In the genomic region with DNA sequence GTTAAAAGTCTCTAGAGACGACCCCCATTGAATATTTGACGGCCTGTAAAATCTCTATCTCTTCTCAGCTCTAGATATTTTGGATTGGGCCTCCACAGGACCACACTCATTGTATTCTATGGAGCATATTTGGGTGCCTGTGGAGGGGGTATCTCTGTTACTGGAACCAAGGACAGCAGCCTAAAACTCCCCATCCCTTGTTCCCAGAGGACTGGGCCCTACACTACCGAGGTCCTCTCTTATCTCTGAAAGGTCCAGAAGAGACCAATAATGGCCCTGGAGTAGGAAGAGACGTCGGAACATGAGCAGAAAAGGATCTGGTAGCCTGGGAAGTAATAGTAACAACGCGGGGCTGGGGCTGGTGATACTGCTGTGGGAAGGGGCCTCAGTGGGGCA, we compare ENCODE assay signal across 8 cellular contexts. TPM values are rescaled to one million over a fixed set of nuclear protein-coding genes. Genes with fewer than 3 reads are reported as not detected.
DNase-seq lines count a peak whose midpoint lies in the region; ATAC-seq and TF ChIP-seq lines count a peak whose summit lies in the region.

No MANE protein-coding gene starts in this region.

- ATAC-seq in WTC11: peak; percentile 6
- no peak for ATAC-seq in stimulated activated memory B cell treated with anti-CD40 and anti-IgM and Interleukin-4, amounts not matched to agents 10 μg/mL and 1 μg/mL and 100 μg/mL, for 72 hours
- ATAC-seq in HG03565 (IDR thresholded peaks at IDR 0.05; ENCODE audit: unreplicated experiment): no peak

- no peak overlapping the region for H2BK5ac ChIP-seq in H9 (ENCODE audit: insufficient read length, low read length)

- POLR2A ChIA-PET in WTC11 (lab: Charles Lee): interaction anchor here (0.5 to 2.2 kb wide), 13 partner anchors 11 to 192 kb away, joined by 3 to 7 read pairs (median 4); partner anchors contain the start of genes MIAT and TPST2

- H3K27me3 Mint-ChIP-seq in H9 (ENCODE audit: low read depth) (no peaks in the 10 kb centered on the region), WTC11 (ENCODE audit: low read depth) (no peaks in the 10 kb centered on the region)
- no peaks in the 10 kb centered on the region for H3K27me3 Mint-ChIP-seq in stimulated activated memory B cell treated with anti-CD40 and anti-IgM and Interleukin-4, amounts not matched to agents 10 μg/mL and 1 μg/mL and 100 μg/mL, for 72 hours

- WGBS in H9 (ENCODE audit: extremely low coverage, insufficient read length, low lambda C conversion rate): no CpG with 5 or more reads among the region's 7 CpGs
- 16% methylated on average over 7 of the region's 7 CpGs for WGBS in hepatocyte (ENCODE audit: low lambda C conversion rate, missing lambda C conversion rate)

- H2AFZ ChIP-seq in H9 (ENCODE audit: low read length) (no peak overlapping the region), hepatocyte (peak overlapping the region; percentile 86)

- peak overlapping the region; percentile 94 for H3K4me2 ChIP-seq in H9 (ENCODE audit: insufficient read depth, insufficient read length, low read length)
- H3K4me2 ChIP-seq in hepatocyte: peak overlapping the region; percentile 79

- CTCF ChIA-PET in WTC11 (lab: Charles Lee): interaction anchor here (0.6 to 4.8 kb wide), 13 partner anchors 19 to 198 kb away, joined by 3 to 17 read pairs (median 3); partner anchors contain the start of gene TFIP11

- TF ChIP-seq CTCF in H9 (conservative IDR thresholded peaks at IDR 0.05) (no peak), WTC11 (IDR thresholded peaks at IDR 0.05) (no peak), hepatocyte (IDR thresholded peaks at IDR 0.05; ENCODE audit: poor library complexity) (no peak)

- H3K27ac Mint-ChIP-seq in H9: peak overlapping the region; percentile 99 to 100 (median 100)
- H3K27ac Mint-ChIP-seq in WTC11: peak overlapping the region; percentile 94
- H3K27ac Mint-ChIP-seq in stimulated activated memory B cell treated with anti-CD40 and anti-IgM and Interleukin-4, amounts not matched to agents 10 μg/mL and 1 μg/mL and 100 μg/mL, for 72 hours: peak overlapping the region; percentile 98

- H4K91ac ChIP-seq in H9 (ENCODE audit: insufficient read length, low read depth, low read length): no peak overlapping the region

- no peak overlapping the region for H4K5ac ChIP-seq in H9 (ENCODE audit: insufficient read length, low read depth, low read length)

- H3K9me2 ChIP-seq in hepatocyte (replicated peaks; ENCODE audit: insufficient read depth): no peaks in the 10 kb centered on the region

- peak overlapping the region; percentile 86 for H3K14ac ChIP-seq in H9 (ENCODE audit: insufficient read depth, low read length)

- no peak overlapping the region for H2BK20ac ChIP-seq in H9 (ENCODE audit: low read depth, low read length, poor library complexity, severe bottlenecking)

- no peak for DNase-seq in H9
- no peak for DNase-seq in WTC11 (ENCODE audit: low spot score)
- no peak for DNase-seq in hepatocyte (ENCODE audit: low spot score)
- no peak for DNase-seq in NCI-H1048 (lab: John Stamatoyannopoulos, UW)
- DNase-seq in DMS53 (lab: John Stamatoyannopoulos, UW): no peak
- DNase-seq in HuH-7 (ENCODE audit: low spot score): no peak

- peaks cover 3% of the 10 kb centered on the region; the same call in 1 of the 2 replicates for H3K79me2 ChIP-seq in H9 (ENCODE audit: insufficient read depth, low read length)
- peaks cover 56% of the 10 kb centered on the region for H3K79me2 ChIP-seq in hepatocyte

- no peaks in the 10 kb centered on the region; a peak in 1 of 5 replicates for H3K9me3 Mint-ChIP-seq in H9
- no peaks in the 10 kb centered on the region for H3K9me3 Mint-ChIP-seq in WTC11
- no peaks in the 10 kb centered on the region for H3K9me3 Mint-ChIP-seq in stimulated activated memory B cell treated with anti-CD40 and anti-IgM and Interleukin-4, amounts not matched to agents 10 μg/mL and 1 μg/mL and 100 μg/mL, for 72 hours

- H4K20me1 ChIP-seq in H9 (ENCODE audit: control insufficient read depth, insufficient read depth, insufficient read length) (no peaks in the 10 kb centered on the region), hepatocyte (ENCODE audit: insufficient read depth, poor library complexity, severe bottlenecking) (no peaks in the 10 kb centered on the region)

- H3K4me3 Mint-ChIP-seq in H9: peak overlapping the region; percentile 96 to 98
- peak overlapping the region; percentile 89 for H3K4me3 Mint-ChIP-seq in WTC11
- H3K4me3 Mint-ChIP-seq in stimulated activated memory B cell treated with anti-CD40 and anti-IgM and Interleukin-4, amounts not matched to agents 10 μg/mL and 1 μg/mL and 100 μg/mL, for 72 hours: peak overlapping the region; percentile 90

- H3K56ac ChIP-seq in H9 (ENCODE audit: insufficient read length, low read depth, low read length): no peak overlapping the region

- H3K4me1 ChIP-seq in H9 (ENCODE audit: insufficient read depth, low read length) (no peaks in the 10 kb centered on the region; the same call in 1 of the 2 replicates), hepatocyte (ENCODE audit: insufficient read depth) (peaks cover 29% of the 10 kb centered on the region)

- no peak overlapping the region for H3K23ac ChIP-seq in H9 (ENCODE audit: insufficient read length, low read depth, low read length)

- H3K4me3 ChIP-seq in hepatocyte: peak overlapping the region; percentile 91

- H3K27me3 ChIP-seq in H9 (ENCODE audit: insufficient read depth, low read length) (no peaks in the 10 kb centered on the region), hepatocyte (no peaks in the 10 kb centered on the region)

- H3K36me3 Mint-ChIP-seq in H9 (ENCODE audit: insufficient read depth in 1 of 3, low read depth in 3 of 3): peaks cover 1 to 28% (median 24%) of the 10 kb centered on the region in 3 experiments; a peak in 6 of 7 replicates
- peaks cover 24% of the 10 kb centered on the region for H3K36me3 Mint-ChIP-seq in WTC11
- peaks cover 7% of the 10 kb centered on the region for H3K36me3 Mint-ChIP-seq in stimulated activated memory B cell treated with anti-CD40 and anti-IgM and Interleukin-4, amounts not matched to agents 10 μg/mL and 1 μg/mL and 100 μg/mL, for 72 hours

- H3T11ph ChIP-seq in H9 (ENCODE audit: low read length): no peak overlapping the region

- H3K9ac ChIP-seq in H9 (ENCODE audit: extremely low read depth, insufficient read length, low read length): peak overlapping the region; percentile 87

- no peak overlapping the region for H2AK5ac ChIP-seq in H9 (ENCODE audit: insufficient read length, low read length)

- H3K36me3 ChIP-seq in hepatocyte (replicated peaks; ENCODE audit: insufficient read depth, low read depth): no peaks in the 10 kb centered on the region

- H3K4me1 Mint-ChIP-seq in H9 (peaks cover 43 to 44% of the 10 kb centered on the region in 2 experiments), WTC11 (peaks cover 45% of the 10 kb centered on the region)
- peaks cover 68% of the 10 kb centered on the region for H3K4me1 Mint-ChIP-seq in stimulated activated memory B cell treated with anti-CD40 and anti-IgM and Interleukin-4, amounts not matched to agents 10 μg/mL and 1 μg/mL and 100 μg/mL, for 72 hours

- H2BK120ac ChIP-seq in H9 (ENCODE audit: low read depth, low read length, poor library complexity, severe bottlenecking): no peak overlapping the region

- H3K4ac ChIP-seq in H9 (ENCODE audit: low read depth, low read length): no peak overlapping the region

- H2BK15ac ChIP-seq in H9 (ENCODE audit: low read depth, low read length): no peak overlapping the region

- peak overlapping the region; percentile 52 for H3K18ac ChIP-seq in H9 (ENCODE audit: insufficient read length, low read depth, low read length)

- H4K8ac ChIP-seq in H9 (replicated peaks; ENCODE audit: insufficient read length, low read depth, low read length): no peak overlapping the region

- no peaks in the 10 kb centered on the region for H3K23me2 ChIP-seq in H9 (ENCODE audit: insufficient read length, low read depth, low read length, poor library complexity, severe bottlenecking)

- H3K27ac ChIP-seq in H9 (ENCODE audit: insufficient read length, low read depth, low read length) (no peak overlapping the region), hepatocyte (peak overlapping the region; percentile 99)

- no peaks in the 10 kb centered on the region for H3K9me3 ChIP-seq in H9 (ENCODE audit: control insufficient read depth, low read depth, low read length)
- H3K9me3 ChIP-seq in hepatocyte (ENCODE audit: low read depth): no peaks in the 10 kb centered on the region

- peaks cover 10% of the 10 kb centered on the region for H3K79me1 ChIP-seq in H9 (ENCODE audit: insufficient read depth, low read depth, low read length, poor library complexity, severe bottlenecking)

- no peak overlapping the region for H2BK12ac ChIP-seq in H9 (ENCODE audit: insufficient read length, low read depth, low read length)

TF ChIP-seq in WTC11, 78 proteins besides CTCF, POLR2A, EP300 and RAD21 (continues in another document):
- TF ChIP-seq ATF6 (CRISPR knock-in tag; IDR thresholded peaks at IDR 0.05) (no peak), PRRX2 (CRISPR knock-in tag; IDR thresholded peaks at IDR 0.05) (no peak), ELF4 (CRISPR knock-in tag; IDR thresholded peaks at IDR 0.05; ENCODE audit: low read depth) (no peak)

RNA-seq across cellular contexts. Expression of gene HPS4, which starts 0.5 kb away (rescaled TPM):
- 24.4 and 26.2 TPM in 2 replicates for total RNA-seq in H9 (2021)
- 41.1 to 48.1 TPM (median 42.7 TPM) in 3 replicates for total RNA-seq in WTC11 (2021)
- 20.5 and 36.7 TPM in 2 replicates for total RNA-seq in hepatocyte
- polyA plus RNA-seq in hepatocyte: 20.2 and 28.5 TPM in 2 replicates

RNA-seq across cellular contexts. Expression of gene SRRD, which starts 0.6 kb away (rescaled TPM):
- total RNA-seq in H9 (2021) (32.2 and 36.0 TPM in 2 replicates), WTC11 (2021) (20.0 to 25.1 TPM (median 22.9 TPM) in 3 replicates), hepatocyte (26.4 and 31.2 TPM in 2 replicates)
- polyA plus RNA-seq in hepatocyte: 29.5 and 31.9 TPM in 2 replicates

RNA-seq across cellular contexts. Expression of gene TFIP11, which starts 29.2 kb away (rescaled TPM):
- total RNA-seq in H9 (2021): 36.4 and 37.7 TPM in 2 replicates
- 24.6 to 26.9 TPM (median 25.7 TPM) in 3 replicates for total RNA-seq in WTC11 (2021)
- total RNA-seq in hepatocyte: 16.1 and 19.6 TPM in 2 replicates
- 21.3 and 30.4 TPM in 2 replicates for polyA plus RNA-seq in hepatocyte

RNA-seq across cellular contexts. Expression of gene ASPHD2, which starts 54.0 kb away (rescaled TPM):
- total RNA-seq in H9 (2021) (7.1 and 8.5 TPM in 2 replicates), WTC11 (2021) (7.1 to 8.1 TPM (median 8.0 TPM) in 3 replicates), hepatocyte (1.2 and 1.4 TPM in 2 replicates)
- polyA plus RNA-seq in hepatocyte: 1.7 and 2.6 TPM in 2 replicates
